In genomic region chr5:119582987-119583386, GRCh38 we compare ENCODE assay signal across 14 cellular contexts. TPM values are rescaled to one million over a fixed set of nuclear protein-coding genes. Genes with fewer than 3 reads are reported as not detected.
"Had no signal": no experiment of that assay in that cellular context is flagged by ENCODE, and none has a peak within 500 bp of the region (broad histone marks: within the 10 kb centered on the region; RNA-seq: fewer than 3 reads in every experiment).

No MANE protein-coding gene starts in this region.

- H3K27me3 ChIP-seq: right atrium auricular region, tibial artery had no signal

- ATAC-seq: activated naive CD8-positive, alpha-beta T cell treated with anti-CD3 and anti-CD28 coated beads, Interleukin-2, amount 50 U/mL, for 24 hours had no signal

- H3K4me3 ChIP-seq: right atrium auricular region, tibial artery had no signal

- DNase-seq: activated naive CD4-positive, alpha-beta T cell treated with anti-CD3 and anti-CD28 coated beads for 36 hours; activated naive CD8-positive, alpha-beta T cell treated with anti-CD3 and anti-CD28 coated beads, Interleukin-2, amount 50 U/mL, for 24 hours; activated T-cell treated with anti-CD3 and anti-CD28 coated beads for 4 hours; aorta; erythroblast; stimulated activated CD4-positive, alpha-beta T cell treated with anti-CD3 and anti-CD28 coated beads, Interleukin-4, amount 100 ng/mL, for 1 hour; stimulated activated naive B cell treated with anti-CD40 and anti-IgM and Interleukin-4, amounts not matched to agents 10 μg/mL and 1 μg/mL and 100 μg/mL, for 72 hours; tibial artery had no signal

- H3K9me3 ChIP-seq: right atrium auricular region, tibial artery had no signal

- H3K36me3 ChIP-seq: right atrium auricular region, tibial artery had no signal

- H3K27ac ChIP-seq: right atrium auricular region, tibial artery had no signal

- H3K4me1 ChIP-seq: right atrium auricular region had no signal

RNA-seq across cellular contexts. Expression of gene FAM170A, which starts 46.4 kb away (rescaled TPM):
- total RNA-seq: activated naive CD4-positive, alpha-beta T cell treated with anti-CD3 and anti-CD28 coated beads for 36 hours; aorta; kidney epithelial cell; mesenteric fat pad; omental fat pad; right atrium auricular region; skeletal muscle tissue; T-helper 2 cell treated with Interferon-gamma antibody and Interleukin-4, amounts not matched to agents 100 ng/mL and 5 ng/mL, for 36 hours had no signal
